Comparison of ENCODE assay signal across 1 cellular context in the genomic region with DNA sequence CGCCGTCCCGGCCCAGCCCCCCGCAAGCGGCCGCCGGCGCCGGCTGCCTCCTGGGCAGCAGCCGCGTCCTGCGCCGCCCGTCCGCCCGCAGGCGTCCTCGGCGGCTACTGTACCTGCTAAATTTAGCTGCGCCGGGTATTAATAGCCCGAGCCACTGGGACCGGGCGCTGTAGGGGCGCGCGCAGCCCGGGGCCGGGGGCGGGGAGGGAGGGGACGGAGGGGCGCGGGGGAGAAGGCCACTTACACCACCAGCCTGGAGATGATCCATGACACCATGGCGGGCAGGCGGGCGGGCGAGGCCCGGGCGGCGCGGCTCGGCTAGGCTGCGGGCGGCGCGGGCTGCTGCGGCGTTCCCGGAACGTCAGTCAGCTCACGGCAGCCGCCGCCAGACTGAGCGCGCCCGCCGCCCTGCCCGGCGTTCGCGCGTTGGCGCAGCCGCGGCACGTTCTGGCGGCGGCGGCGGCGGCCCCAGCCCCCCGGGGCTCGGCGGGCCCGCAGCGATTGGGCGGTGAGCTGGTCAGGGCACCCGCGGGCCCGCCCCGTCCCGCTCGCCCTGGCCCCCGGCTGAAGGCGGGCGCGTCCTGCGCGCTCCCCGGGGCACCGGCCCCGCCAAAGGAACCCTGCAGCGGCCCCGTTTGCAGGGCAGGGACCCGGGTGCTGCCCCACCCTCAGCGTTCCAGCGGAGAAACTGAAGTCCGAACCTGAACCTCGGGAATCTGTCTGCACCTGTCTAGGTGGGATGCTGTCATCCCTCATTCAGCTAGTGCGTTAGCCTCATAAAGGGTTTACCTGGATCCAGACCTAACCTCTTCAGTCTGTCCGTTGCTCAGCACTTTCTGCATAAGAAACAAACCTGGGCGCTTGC.
TF ChIP-seq lines count a peak whose summit lies in the region.

Gene REEP1 (minus strand): TSS at position 392 of the 865 bp plus-strand sequence. CDS start 116 bp downstream, at position 276.

TF ChIP-seq in HEK293T, 16 proteins besides CTCF, POLR2A, EP300 and RAD21 (continued from another document):
- no peak for TF ChIP-seq LEF1 (IDR thresholded peaks at IDR 0.05; ENCODE audit: borderline replicate concordance)
- TF ChIP-seq SUZ12 (IDR thresholded peaks at IDR 0.05): no peak
TF ChIP-seq in HEK293T: peak in this region for 0.
